Comparison of ENCODE assay signal across 18 cellular contexts in genomic region chr11:36345084-36345511, GRCh38. TPM values are rescaled to one million over a fixed set of nuclear protein-coding genes. Genes with fewer than 3 reads are reported as not detected.
DNase-seq lines count a peak whose midpoint lies in the region; TF ChIP-seq lines count a peak whose summit lies in the region.
"Had no signal": no experiment of that assay in that cellular context is flagged by ENCODE, and none has a peak within 500 bp of the region (broad histone marks: within the 10 kb centered on the region; RNA-seq: fewer than 3 reads in every experiment).

No MANE protein-coding gene starts in this region.

- CTCF ChIA-PET in Calu3 (lab: Charles Lee) (no interaction called here), GM10248 (lab: Yijun Ruan, JAX) (no interaction called here)

- H2AK5ac ChIP-seq in trophoblast cell (ENCODE audit: low read length): peak overlapping the region; percentile 49

- H3K27ac ChIP-seq in Peyer's patch: peak overlapping the region in 3 of 4 donors; percentile 61 to 93 (median 85)
- H3K27ac ChIP-seq in trophoblast cell (ENCODE audit: low read depth, low read length): no peak overlapping the region
- no peak overlapping the region for H3K27ac ChIP-seq in MM.1S (ENCODE audit: low read length)
- H3K27ac ChIP-seq: SJSA1 had no signal

- peaks cover 0 to 5% (median 0%) of the 10 kb centered on the region in 4 donors for H3K4me1 ChIP-seq in Peyer's patch
- H3K4me1 ChIP-seq in trophoblast cell (ENCODE audit: control insufficient read depth in 1 of 2, insufficient read depth in 2 of 2, low read length in 2 of 2): peaks cover 4 to 17% of the 10 kb centered on the region in 2 experiments
- no peaks in the 10 kb centered on the region for H3K4me1 ChIP-seq in MM.1S (ENCODE audit: low read length)

- H4K8ac ChIP-seq in trophoblast cell (ENCODE audit: low read depth, low read length): no peak overlapping the region

- H2BK12ac ChIP-seq in trophoblast cell (ENCODE audit: low read length): peak overlapping the region; percentile 55

- H3K36me3 ChIP-seq in Peyer's patch: no peaks in the 10 kb centered on the region
- H3K36me3 ChIP-seq in trophoblast cell (ENCODE audit: control insufficient read depth in 1 of 2, insufficient read depth in 2 of 2, low read length in 2 of 2): no peaks in the 10 kb centered on the region
- H3K36me3 ChIP-seq in MM.1S (replicated peaks; ENCODE audit: insufficient read depth, low read length): no peaks in the 10 kb centered on the region
- H3K36me3 ChIP-seq: SJSA1 had no signal

- no peak overlapping the region for H3K4ac ChIP-seq in trophoblast cell (ENCODE audit: low read depth, low read length)

- H3K4me1 Mint-ChIP-seq in Calu3 (ENCODE audit: low read depth, unreplicated experiment): peaks cover 11% of the 10 kb centered on the region
- H3K4me1 Mint-ChIP-seq: IgD-negative memory B cell had no signal

- H3F3A ChIP-seq in MM.1S (ENCODE audit: insufficient read depth, low read length): no peaks in the 10 kb centered on the region

- H3K18ac ChIP-seq in trophoblast cell (ENCODE audit: low read length): no peak overlapping the region

- no peak overlapping the region for H3K14ac ChIP-seq in trophoblast cell (ENCODE audit: low read length)

- peaks cover 5% of the 10 kb centered on the region for H3K79me1 ChIP-seq in trophoblast cell (ENCODE audit: low read length)

- H3K9me2 ChIP-seq in MM.1S (replicated peaks; ENCODE audit: insufficient read depth, low read length): no peaks in the 10 kb centered on the region

- H3K27me3 ChIP-seq in Peyer's patch: no peaks in the 10 kb centered on the region
- H3K27me3 ChIP-seq in trophoblast cell (ENCODE audit: insufficient read depth, low read length): no peaks in the 10 kb centered on the region
- H3K27me3 ChIP-seq in MM.1S (replicated peaks; ENCODE audit: insufficient read depth, low read length): no peaks in the 10 kb centered on the region
- H3K27me3 ChIP-seq: SJSA1 had no signal

- H3K23ac ChIP-seq in trophoblast cell (ENCODE audit: low read length): no peak overlapping the region

- H4K91ac ChIP-seq in trophoblast cell (ENCODE audit: low read depth, low read length): no peak overlapping the region

- POLR2A ChIA-PET in GM10248 (lab: Yijun Ruan, JAX): no interaction called here

- H3K27me3 Mint-ChIP-seq in Calu3 (ENCODE audit: unreplicated experiment): peaks cover 61% of the 10 kb centered on the region

- peak; percentile 29 for DNase-seq in Calu3
- DNase-seq in Peyer's patch: peak in 2 of 3 donors; percentile 70 to 83
- DNase-seq in kidney tubule cell (ENCODE audit: low spot score): peak; percentile 53
- peak; percentile 10 to 54 for DNase-seq in trophoblast cell
- DNase-seq in MM.1S: no peak
- no peak for DNase-seq in NCI-H526 (lab: John Stamatoyannopoulos, UW)
- DNase-seq in GM10248 (ENCODE audit: extremely low spot score): no peak
- DNase-seq: ACHN, AML-193, COR-L47, H9, NCI-H2029, NCI-H2171, NCI-H446, NCI-H82, PC-3 had no signal

- peaks cover 2% of the 10 kb centered on the region for H3K79me2 ChIP-seq in trophoblast cell (ENCODE audit: control insufficient read depth, insufficient read depth, low read length, poor library complexity)
- no peaks in the 10 kb centered on the region for H3K79me2 ChIP-seq in MM.1S (ENCODE audit: low read length)

- TF ChIP-seq POLR2A in Peyer's patch (IDR thresholded peaks at IDR 0.05): peak in 1 of 2 donors; percentile 40

- no peak for TF ChIP-seq CTCF in Calu3 (IDR thresholded peaks at IDR 0.05; ENCODE audit: unreplicated experiment)
- TF ChIP-seq CTCF in Peyer's patch (IDR thresholded peaks at IDR 0.05): no peak
- TF ChIP-seq CTCF in MM.1S (IDR thresholded peaks at IDR 0.05; ENCODE audit: low read length): no peak
- TF ChIP-seq CTCF in GM10248 (IDR thresholded peaks at IDR 0.05; ENCODE audit: control extremely low read depth, extremely low read depth, low read depth, missing control alignments): no peak

- H3K4me3 Mint-ChIP-seq in Calu3 (ENCODE audit: low read depth, unreplicated experiment): no peak overlapping the region
- H3K4me3 Mint-ChIP-seq: H9, IgD-negative memory B cell had no signal

- H3K9me3 ChIP-seq in Peyer's patch (no peaks in the 10 kb centered on the region), trophoblast cell (ENCODE audit: insufficient read depth, low read depth, low read length) (peaks cover 1% of the 10 kb centered on the region), MM.1S (replicated peaks; ENCODE audit: insufficient read depth, low read length) (no peaks in the 10 kb centered on the region)
- H3K9me3 ChIP-seq: SJSA1 had no signal

- H2BK120ac ChIP-seq in trophoblast cell (ENCODE audit: insufficient read depth, low read length, poor library complexity): no peak overlapping the region

- no TSS peak for BruUV-seq in Calu3 (replicated peaks; lab: Mats Ljungman, UMichigan)

- no peaks in the 10 kb centered on the region for H3K36me3 Mint-ChIP-seq in Calu3 (ENCODE audit: insufficient read depth, unreplicated experiment)
- H3K36me3 Mint-ChIP-seq: IgD-negative memory B cell had no signal

- no peak overlapping the region for H3K9ac ChIP-seq in trophoblast cell (ENCODE audit: low read length)
- H3K9ac ChIP-seq in MM.1S (ENCODE audit: low read length): no peak overlapping the region

- no CpG with 5 or more reads among the region's 11 CpGs for WGBS in trophoblast cell (ENCODE audit: extremely low coverage, insufficient coverage, insufficient read length)

- H3K4me2 ChIP-seq in trophoblast cell (ENCODE audit: low read length): no peak overlapping the region
- no peak overlapping the region for H3K4me2 ChIP-seq in MM.1S (ENCODE audit: low read depth, low read length)

- intact Hi-C loops in Calu3 (cut with micrococcal nuclease; ENCODE audit: unreplicated experiment): loop anchor here (5.0 kb wide), 1 partner anchor 33 kb away; no protein-coding TSS in a partner anchor

- no peak overlapping the region for H4K12ac ChIP-seq in trophoblast cell (ENCODE audit: low read depth, low read length)

- H2AFZ ChIP-seq in trophoblast cell (ENCODE audit: insufficient read depth, low read length, poor library complexity): no peak overlapping the region
- no peak overlapping the region for H2AFZ ChIP-seq in MM.1S (ENCODE audit: low read length)

- peak overlapping the region in 2 of 4 donors; percentile 42 to 48 for H3K4me3 ChIP-seq in Peyer's patch
- no peak overlapping the region for H3K4me3 ChIP-seq in trophoblast cell (ENCODE audit: low read depth, low read length)
- no peak overlapping the region for H3K4me3 ChIP-seq in MM.1S (ENCODE audit: low read length)
- H3K4me3 ChIP-seq: SJSA1 had no signal

- peak overlapping the region; percentile 70 for H3K27ac Mint-ChIP-seq in Calu3 (ENCODE audit: unreplicated experiment)
- H3K27ac Mint-ChIP-seq: IgD-negative memory B cell had no signal

- H2BK5ac ChIP-seq in trophoblast cell (ENCODE audit: low read depth, low read length, poor library complexity): no peak overlapping the region

- H3K9me3 Mint-ChIP-seq in Calu3 (ENCODE audit: low read depth, unreplicated experiment): no peaks in the 10 kb centered on the region
- H3K9me3 Mint-ChIP-seq: H9, IgD-negative memory B cell had no signal

- no peaks in the 10 kb centered on the region for H4K20me1 ChIP-seq in MM.1S (ENCODE audit: insufficient read depth, low read length)

RNA-seq across cellular contexts. Expression of gene PRR5L, which starts 49.0 kb away (rescaled TPM):
- 1.2 and 5.2 TPM in 2 replicates for total RNA-seq in Calu3 (2022)
- total RNA-seq in Peyer's patch: 100 to 1,000 TPM in 1 of 4 donors, 10 to 100 TPM in 3; 74.3 to 100 (median 89.9) TPM
- polyA plus RNA-seq in trophoblast cell (2013): 12.3 and 14.1 TPM in 2 replicates

RNA-seq across cellular contexts. Expression of gene COMMD9, which starts 55.9 kb away (rescaled TPM):
- total RNA-seq in Calu3 (2022) (40.7 and 44.1 TPM in 2 replicates), Peyer's patch (10 to 100 TPM; 41.3 to 68.5 (median 48.2) TPM)
- 55.0 and 60.3 TPM in 2 replicates for polyA plus RNA-seq in trophoblast cell (2013)

Comparison
In these comparisons a context has a peak if more than half of its experiments do, and no peak if none do; other contexts are left out.
1. DNase-seq: peak in Calu3 (single experiment), Peyer's patch (2 of 3), kidney tubule cell (single experiment) and trophoblast cell (2 of 2); none in MM.1S (single experiment), NCI-H526 (0 of 2) and GM10248 (single experiment).
2. H3K27ac ChIP-seq: peak in Peyer's patch (3 of 4); none in trophoblast cell (single experiment) and MM.1S (single experiment).
3. RNA of gene PRR5L, which starts 49.0 kb away (total RNA-seq): 74.3 to 100 TPM in Peyer's patch; 1.2 to 5.2 TPM in Calu3; every median in the first group is over 10 times any median in the second.